ENCODE assay signal across 9 cellular contexts in genomic region chr6:156175971-156176421, GRCh38.
DNase-seq lines count a peak whose midpoint lies in the region; ATAC-seq and TF ChIP-seq lines count a peak whose summit lies in the region.
"Had no signal": no experiment of that assay in that cellular context is flagged by ENCODE, and none has a peak within 500 bp of the region (broad histone marks: within the 10 kb centered on the region; RNA-seq: fewer than 3 reads in every experiment).

No MANE protein-coding gene starts in this region.

- DNase-seq in NCI-H146 (lab: John Stamatoyannopoulos, UW), result peak; percentile 99
- no peak for DNase-seq in right lobe of liver
- no peak for DNase-seq in CD4-positive, alpha-beta memory T cell
- DNase-seq: activated B cell treated with CpG ODN at 0.5 μM for 24 hours had no signal

- peak; percentile 67 for TF ChIP-seq CTCF in C4-2B (conservative IDR thresholded peaks at IDR 0.05)
- peak; percentile 44 to 60 for TF ChIP-seq CTCF in brain (conservative IDR thresholded peaks at IDR 0.05)
- peak in 3 of 4 donors; percentile 9 to 18 (median 13) for TF ChIP-seq CTCF in right lobe of liver (IDR thresholded peaks at IDR 0.05)

- H3K27me3 Mint-ChIP-seq in brain, result peaks cover 11% of the 10 kb centered on the region
- no peaks in the 10 kb centered on the region for H3K27me3 Mint-ChIP-seq in CD4-positive, alpha-beta memory T cell
- H3K27me3 Mint-ChIP-seq: activated B cell treated with CpG ODN at 0.5 μM for 24 hours had no signal

- POLR2A ChIA-PET in CD4-positive, alpha-beta memory T cell (lab: Charles Lee; ENCODE audit: partially characterized antibody), result no interaction called here

- peaks cover 13% of the 10 kb centered on the region for H3K4me1 Mint-ChIP-seq in brain
- peaks cover 3 to 8% (median 6%) of the 10 kb centered on the region in 4 donors for H3K4me1 Mint-ChIP-seq in CD4-positive, alpha-beta memory T cell

- CTCF ChIA-PET in CD4-positive, alpha-beta memory T cell (lab: Charles Lee; ENCODE audit: partially characterized antibody), result no interaction called here

- ATAC-seq in right lobe of liver, result peak; percentile 50 to 59 (median 56)
- no peak for ATAC-seq in HG03159 (IDR thresholded peaks at IDR 0.05; ENCODE audit: unreplicated experiment)
- ATAC-seq in HG03280 (IDR thresholded peaks at IDR 0.05; ENCODE audit: unreplicated experiment), result no peak
- ATAC-seq in HG02588 (IDR thresholded peaks at IDR 0.05; ENCODE audit: unreplicated experiment), result no peak

- H3K9me3 ChIP-seq in right lobe of liver, result no peaks in the 10 kb centered on the region
- H3K9me3 ChIP-seq in CD4-positive, alpha-beta memory T cell (ENCODE audit: control insufficient read depth in 1 of 2, low read length in 2 of 2), result no peaks in the 10 kb centered on the region

- intact Hi-C loops in right lobe of liver (cut with DNase I), result no loop called here
- intact Hi-C loops in CD4-positive, alpha-beta memory T cell (cut with micrococcal nuclease), result no loop called here

- no peaks in the 10 kb centered on the region for H3K27me3 ChIP-seq in right lobe of liver
- H3K27me3 ChIP-seq in CD4-positive, alpha-beta memory T cell (ENCODE audit: insufficient read depth, low read length), result no peaks in the 10 kb centered on the region

- no peaks in the 10 kb centered on the region for H3K36me3 ChIP-seq in right lobe of liver
- H3K36me3 ChIP-seq in CD4-positive, alpha-beta memory T cell (ENCODE audit: insufficient read depth, low read length), result no peaks in the 10 kb centered on the region

- H3K36me3 Mint-ChIP-seq in brain, result no peaks in the 10 kb centered on the region
- H3K36me3 Mint-ChIP-seq in CD4-positive, alpha-beta memory T cell, result no peaks in the 10 kb centered on the region

- H3K4me3 ChIP-seq in right lobe of liver, result no peak overlapping the region
- no peak overlapping the region for H3K4me3 ChIP-seq in CD4-positive, alpha-beta memory T cell (ENCODE audit: low read length in 2 of 2)

- H3K4me1 ChIP-seq in right lobe of liver, result no peaks in the 10 kb centered on the region
- H3K4me1 ChIP-seq in CD4-positive, alpha-beta memory T cell (ENCODE audit: insufficient read depth, low read length), result no peaks in the 10 kb centered on the region

- peak overlapping the region in 4 of 5 experiments; percentile 6 to 49 (median 34) for H3K4me3 Mint-ChIP-seq in brain
- no peak overlapping the region for H3K4me3 Mint-ChIP-seq in CD4-positive, alpha-beta memory T cell
- H3K4me3 Mint-ChIP-seq: activated B cell treated with CpG ODN at 0.5 μM for 24 hours had no signal

- H3K9me3 Mint-ChIP-seq in brain, result peaks cover 0 to 10% (median 5%) of the 10 kb centered on the region in 5 experiments
- peaks cover 0 to 3% (median 0%) of the 10 kb centered on the region in 8 donors for H3K9me3 Mint-ChIP-seq in CD4-positive, alpha-beta memory T cell

- WGBS in right lobe of liver (ENCODE audit: insufficient coverage, low coverage, low lambda C conversion rate, missing lambda C conversion rate), result 41% methylated on average over 8 of the region's 12 CpGs

- H3K27ac ChIP-seq in C4-2B (no peak overlapping the region), right lobe of liver (no peak overlapping the region)
- no peak overlapping the region for H3K27ac ChIP-seq in CD4-positive, alpha-beta memory T cell (ENCODE audit: low read depth, low read length)

- peak overlapping the region in 2 of 5 experiments; percentile 25 to 66 for H3K27ac Mint-ChIP-seq in brain
- no peak overlapping the region for H3K27ac Mint-ChIP-seq in CD4-positive, alpha-beta memory T cell
- H3K27ac Mint-ChIP-seq: activated B cell treated with CpG ODN at 0.5 μM for 24 hours had no signal

- no peak for TF ChIP-seq POLR2A in right lobe of liver (IDR thresholded peaks at IDR 0.05)

Comparison
In these comparisons a context has a peak if more than half of its experiments do, and no peak if none do; other contexts are left out.
1. CTCF ChIP-seq: peak in every context shown above with its lines; median percentile 67 in C4-2B; 52 in brain; 13 in right lobe of liver.
2. H3K4me3 Mint-ChIP-seq: peak in brain (4 of 5); none in CD4-positive, alpha-beta memory T cell (0 of 8).
3. ATAC-seq: peak in right lobe of liver (4 of 4); none in HG03159 (single experiment), HG03280 (single experiment) and HG02588 (single experiment).